24 cellular contexts compared by ENCODE assay signal in genomic region chr12:131028587-131029338, GRCh38.
DNase-seq lines count a peak whose midpoint lies in the region; ATAC-seq and TF ChIP-seq lines count a peak whose summit lies in the region.
"Had no signal": no experiment of that assay in that cellular context is flagged by ENCODE, and none has a peak within 500 bp of the region (broad histone marks: within the 10 kb centered on the region; RNA-seq: fewer than 3 reads in every experiment).

No MANE protein-coding gene starts in this region.

- intact Hi-C loops in left ventricle myocardium inferior (cut with micrococcal nuclease) (no loop called here), upper lobe of right lung (cut with DNase I) (no loop called here)

- H3K9me3 ChIP-seq in left ventricle myocardium inferior (replicated peaks) = no peaks in the 10 kb centered on the region
- no peaks in the 10 kb centered on the region for H3K9me3 ChIP-seq in muscle layer of duodenum (ENCODE audit: control insufficient read depth in 1 of 2, low read length in 2 of 2)
- H3K9me3 ChIP-seq in upper lobe of right lung = no peaks in the 10 kb centered on the region

- TF ChIP-seq CTCF in left ventricle myocardium inferior (IDR thresholded peaks at IDR 0.05; ENCODE audit: borderline replicate concordance) (no peak), upper lobe of right lung (IDR thresholded peaks at IDR 0.05) (no peak)

- H3K4me3 ChIP-seq in left ventricle myocardium inferior (no peak overlapping the region), muscle layer of duodenum (ENCODE audit: low read depth in 1 of 2, low read length in 2 of 2) (no peak overlapping the region), upper lobe of right lung (peak overlapping the region; percentile 16)

- H3K4me1 ChIP-seq in left ventricle myocardium inferior (peaks cover 4% of the 10 kb centered on the region), muscle layer of duodenum (ENCODE audit: control insufficient read depth in 1 of 2, insufficient read depth in 2 of 2, low read length in 2 of 2) (peaks cover 3 to 8% of the 10 kb centered on the region in 2 donors), upper lobe of right lung (no peaks in the 10 kb centered on the region)

- H3K27ac ChIP-seq in left ventricle myocardium inferior (replicated peaks) = peak overlapping the region; percentile 27
- H3K27ac ChIP-seq in muscle layer of duodenum (ENCODE audit: low read length) = peak overlapping the region; percentile 21
- peak overlapping the region; percentile 82 for H3K27ac ChIP-seq in upper lobe of right lung

- H3K4me3 Mint-ChIP-seq in activated T-helper 17 cell treated with anti-CD3 and anti-CD28 coated beads, Interleukin-2, amount 50 U/mL, for 72 hours = no peak overlapping the region
- H3K4me3 Mint-ChIP-seq: central memory CD8-positive, alpha-beta T cell; natural killer cell treated with Interleukin-12 subunit alpha and Interleukin-12 subunit beta and Interleukin-15 and Interleukin-18, amount 100 ng/mL, for 72 hours; stimulated activated naive CD8-positive, alpha-beta T cell treated with anti-CD3 and anti-CD28 coated beads, Interleukin-15, Interleukin-2, amounts not matched to agents 100 ng/mL and 50 ng/mL, for 24 hours had no signal

- H3K9me3 Mint-ChIP-seq in activated T-helper 17 cell treated with anti-CD3 and anti-CD28 coated beads, Interleukin-2, amount 50 U/mL, for 72 hours = no peaks in the 10 kb centered on the region
- H3K9me3 Mint-ChIP-seq: central memory CD8-positive, alpha-beta T cell; natural killer cell treated with Interleukin-12 subunit alpha and Interleukin-12 subunit beta and Interleukin-15 and Interleukin-18, amount 100 ng/mL, for 72 hours; stimulated activated naive CD8-positive, alpha-beta T cell treated with anti-CD3 and anti-CD28 coated beads, Interleukin-15, Interleukin-2, amounts not matched to agents 100 ng/mL and 50 ng/mL, for 24 hours had no signal

- H3K4me1 Mint-ChIP-seq in activated T-helper 17 cell treated with anti-CD3 and anti-CD28 coated beads, Interleukin-2, amount 50 U/mL, for 72 hours = no peaks in the 10 kb centered on the region
- H3K4me1 Mint-ChIP-seq: central memory CD8-positive, alpha-beta T cell had no signal

- no peaks in the 10 kb centered on the region for H3K36me3 Mint-ChIP-seq in activated T-helper 17 cell treated with anti-CD3 and anti-CD28 coated beads, Interleukin-2, amount 50 U/mL, for 72 hours (ENCODE audit: low read depth)
- H3K36me3 Mint-ChIP-seq: natural killer cell treated with Interleukin-12 subunit alpha and Interleukin-12 subunit beta and Interleukin-15 and Interleukin-18, amount 100 ng/mL, for 72 hours had no signal

- H3K36me3 ChIP-seq in left ventricle myocardium inferior = peaks cover 25% of the 10 kb centered on the region
- H3K36me3 ChIP-seq in muscle layer of duodenum (ENCODE audit: control insufficient read depth in 1 of 2, insufficient read depth in 2 of 2, low read length in 2 of 2) = peaks cover 0 to 13% of the 10 kb centered on the region in 2 donors
- H3K36me3 ChIP-seq in upper lobe of right lung = no peaks in the 10 kb centered on the region

- H3K27me3 ChIP-seq in left ventricle myocardium inferior (ENCODE audit: low read depth) (no peaks in the 10 kb centered on the region), muscle layer of duodenum (ENCODE audit: low read depth, low read length) (no peaks in the 10 kb centered on the region), upper lobe of right lung (no peaks in the 10 kb centered on the region)

- no peak overlapping the region for H3K27ac Mint-ChIP-seq in activated T-helper 17 cell treated with anti-CD3 and anti-CD28 coated beads, Interleukin-2, amount 50 U/mL, for 72 hours
- H3K27ac Mint-ChIP-seq: natural killer cell treated with Interleukin-12 subunit alpha and Interleukin-12 subunit beta and Interleukin-15 and Interleukin-18, amount 100 ng/mL, for 72 hours; progenitor cell of endocrine pancreas; stimulated activated naive CD8-positive, alpha-beta T cell treated with anti-CD3 and anti-CD28 coated beads, Interleukin-15, Interleukin-2, amounts not matched to agents 100 ng/mL and 50 ng/mL, for 24 hours had no signal

- H3K27me3 Mint-ChIP-seq in activated T-helper 17 cell treated with anti-CD3 and anti-CD28 coated beads, Interleukin-2, amount 50 U/mL, for 72 hours = no peaks in the 10 kb centered on the region

- DNase-seq in DMS79 treated with DMSO at 0.1 percent for 48 hours (lab: John Stamatoyannopoulos, UW) = peak; percentile 35
- no peak for DNase-seq in DMS79 (lab: John Stamatoyannopoulos, UW)
- DNase-seq in left ventricle myocardium inferior = no peak
- peak; percentile 80 for DNase-seq in upper lobe of right lung
- DNase-seq in NOMO-1 (lab: John Stamatoyannopoulos, UW; ENCODE audit: unreplicated experiment in 2 of 2) = no peak
- DNase-seq in Kasumi-1 (lab: John Stamatoyannopoulos, UW) = no peak
- DNase-seq: activated CD4-positive, CD25-positive, alpha-beta regulatory T cell treated with anti-CD3 and anti-CD28 coated beads, Interleukin-2, amount 50 U/mL, for 72 hours; activated naive CD4-positive, alpha-beta T cell treated with anti-CD3 and anti-CD28 coated beads, Interleukin-2, amount 50 U/mL, for 16 hours; activated T-cell treated with anti-CD3 and anti-CD28 coated beads, Interleukin-2, amount 50 U/mL, for 48 hours; anterior cingulate cortex; C1 segment of cervical spinal cord; GOT3; hippocampal formation; islet precursor cell; KBM-7; NCI-H2029 treated with DMSO at 0.1 percent for 48 hours; NCI-H510A; stimulated activated CD4-positive, alpha-beta T cell treated with anti-CD3 and anti-CD28 coated beads, Interleukin-4, amount 100 ng/mL, for 1 hour had no signal

- ATAC-seq in upper lobe of right lung = peak; percentile 76
- ATAC-seq in activated T-helper 17 cell treated with anti-CD3 and anti-CD28 coated beads, Interleukin-2, amount 50 U/mL, for 72 hours (replicated peaks) = no peak
- ATAC-seq: natural killer cell treated with Interleukin-12 subunit alpha and Interleukin-12 subunit beta and Interleukin-15 and Interleukin-18, amount 100 ng/mL, for 72 hours had no signal

Comparison
In these comparisons a context has a peak if more than half of its experiments do, and no peak if none do; other contexts are left out.
1. DNase-seq: peak in DMS79 treated with DMSO at 0.1 percent for 48 hours (single experiment) and upper lobe of right lung (single experiment); none in DMS79 (single experiment), left ventricle myocardium inferior (single experiment), NOMO-1 (0 of 2) and Kasumi-1 (0 of 2).
2. H3K27ac ChIP-seq: peak in every context shown above with its lines; median percentile 82 in upper lobe of right lung; 27 in left ventricle myocardium inferior; 21 in muscle layer of duodenum.